In genomic region chr6:10410214-10410873, GRCh38 we compare ENCODE assay signal across 1 cellular context.
TF ChIP-seq lines count a peak whose summit lies in the region.

No MANE protein-coding gene starts in this region.

TF ChIP-seq in A549, 52 proteins besides CTCF, POLR2A, EP300 and RAD21 (continued from another document):
- TF ChIP-seq REST (IDR thresholded peaks at IDR 0.05) (no peak), KDM5A (IDR thresholded peaks at IDR 0.05) (no peak), ZSCAN20 (CRISPR knock-in tag; IDR thresholded peaks at IDR 0.05) (no peak), TP53 (CRISPR knock-in tag; IDR thresholded peaks at IDR 0.05) (no peak), NFE2L2 (conservative IDR thresholded peaks at IDR 0.05; ENCODE audit: low read length) (no peak), JUNB (IDR thresholded peaks at IDR 0.05) (no peak), SREBF2 (IDR thresholded peaks at IDR 0.05) (no peak), HES2 (IDR thresholded peaks at IDR 0.05) (no peak)
